In genomic region chr7:143974457-143974856, GRCh38 we compare ENCODE assay signal across 23 cellular contexts. TPM values are rescaled to one million over a fixed set of nuclear protein-coding genes. Genes with fewer than 3 reads are reported as not detected.
DNase-seq lines count a peak whose midpoint lies in the region; ATAC-seq, FAIRE-seq and TF ChIP-seq lines count a peak whose summit lies in the region.
"Had no signal": no experiment of that assay in that cellular context is flagged by ENCODE, and none has a peak within 500 bp of the region (broad histone marks: within the 10 kb centered on the region; RNA-seq: fewer than 3 reads in every experiment).

No MANE protein-coding gene starts in this region.

- no peak overlapping the region for H4K8ac ChIP-seq in H1 (ENCODE audit: extremely low read depth, insufficient read depth, low read length)

- DNase-seq in GM03348 (ENCODE audit: low spot score) (peak; percentile 59), LNCaP clone FGC (ENCODE audit: low read depth) (peak; percentile 84), H1 (ENCODE audit: low read depth in 1 of 2, low spot score in 2 of 2) (no peak), renal cortical epithelial cell (ENCODE audit: low read depth) (peak; percentile 34)
- no peak for DNase-seq in activated CD4-positive, alpha-beta T cell treated with anti-CD3 and anti-CD28 coated beads, Interleukin-2, amount 10 ng/mL, durations not matched to agents 7 days and 5 days
- DNase-seq: activated CD4-positive, alpha-beta T cell treated with anti-CD3 and anti-CD28 coated beads, Interleukin-2, amount 10 ng/mL, durations not matched to agents 24 days and 14 days; activated CD8-positive, alpha-beta memory T cell treated with anti-CD3 and anti-CD28 coated beads, Interleukin-2, amount 50 U/mL, for 48 hours; activated gamma-delta T cell; amygdala; H7; kidney; mesendoderm; NCI-H1417 treated with DMSO at 0.1 percent for 48 hours; NCI-H2171 treated with DMSO at 0.1 percent for 48 hours; NCI-H82; Peyer's patch; stimulated activated CD8-positive, alpha-beta memory T cell treated with anti-CD3 and anti-CD28 coated beads, Interleukin-4, amount 100 ng/mL, for 48 hours had no signal

- peaks cover 16% of the 10 kb centered on the region for H3K27me3 Mint-ChIP-seq in activated CD4-positive, alpha-beta T cell treated with anti-CD3 and anti-CD28 coated beads, Interleukin-2, amount 10 ng/mL, durations not matched to agents 7 days and 5 days

- H2BK5ac ChIP-seq in H1 (ENCODE audit: low read depth, low read length) = no peak overlapping the region

- H3K4me3 Mint-ChIP-seq in activated CD4-positive, alpha-beta T cell treated with anti-CD3 and anti-CD28 coated beads, Interleukin-2, amount 10 ng/mL, durations not matched to agents 7 days and 5 days = no peak overlapping the region
- H3K4me3 Mint-ChIP-seq: activated CD4-positive, alpha-beta T cell treated with anti-CD3 and anti-CD28 coated beads, Interleukin-2, amount 10 ng/mL, durations not matched to agents 24 days and 14 days; central memory CD8-positive, alpha-beta T cell; natural killer cell treated with Interleukin-12 subunit alpha and Interleukin-12 subunit beta and Interleukin-15 and Interleukin-18, amount 100 ng/mL, for 72 hours had no signal

- H3K36me3 Mint-ChIP-seq in activated CD4-positive, alpha-beta T cell treated with anti-CD3 and anti-CD28 coated beads, Interleukin-2, amount 10 ng/mL, durations not matched to agents 7 days and 5 days (ENCODE audit: low read depth) = no peaks in the 10 kb centered on the region
- H3K36me3 Mint-ChIP-seq: natural killer cell treated with Interleukin-12 subunit alpha and Interleukin-12 subunit beta and Interleukin-15 and Interleukin-18, amount 100 ng/mL, for 72 hours had no signal

- CTCF ChIA-PET in H1 (lab: Charles Lee; ENCODE audit: partially characterized antibody) = interaction anchor here (0.6 to 3.4 kb wide), 3 partner anchors 12 to 1092 kb away, joined by 3 to 20 read pairs (median 5); no protein-coding TSS in a partner anchor
- CTCF ChIA-PET in activated CD4-positive, alpha-beta T cell treated with anti-CD3 and anti-CD28 coated beads, Interleukin-2, amount 10 ng/mL, durations not matched to agents 7 days and 5 days (lab: Charles Lee) = no interaction called here

- no peak overlapping the region for H3K27ac ChIP-seq in H1 (ENCODE audit: low read depth, low read length)
- H3K27ac ChIP-seq: C4-2B, Peyer's patch had no signal

- H3K56ac ChIP-seq in H1 (replicated peaks; ENCODE audit: insufficient read length, low read depth, low read length) = no peak overlapping the region

- 86% methylated on average over 4 of the region's 4 CpGs; no CpG with 5 or more reads in 1 of the 2 experiments for WGBS in H1 (ENCODE audit: extremely low coverage in 1 of 2, insufficient coverage in 1 of 2, insufficient read length in 1 of 2, insufficient replicate concordance in 2 of 2, low coverage in 1 of 2, low lambda C conversion rate in 2 of 2, missing lambda C conversion rate in 1 of 2), 2 experiments

- H4K91ac ChIP-seq in H1 (replicated peaks; ENCODE audit: insufficient read length, low read length) = no peak overlapping the region

- ATAC-seq in GM18858 (IDR thresholded peaks at IDR 0.05; ENCODE audit: unreplicated experiment) = no peak
- ATAC-seq in GM18873 (IDR thresholded peaks at IDR 0.05; ENCODE audit: low FRiP score, unreplicated experiment) = no peak
- ATAC-seq: natural killer cell treated with Interleukin-12 subunit alpha and Interleukin-12 subunit beta and Interleukin-15 and Interleukin-18, amount 100 ng/mL, for 72 hours had no signal

- H3K27ac Mint-ChIP-seq in activated CD4-positive, alpha-beta T cell treated with anti-CD3 and anti-CD28 coated beads, Interleukin-2, amount 10 ng/mL, durations not matched to agents 7 days and 5 days = no peak overlapping the region
- H3K27ac Mint-ChIP-seq: activated CD4-positive, alpha-beta T cell treated with anti-CD3 and anti-CD28 coated beads, Interleukin-2, amount 10 ng/mL, durations not matched to agents 24 days and 14 days; natural killer cell treated with Interleukin-12 subunit alpha and Interleukin-12 subunit beta and Interleukin-15 and Interleukin-18, amount 100 ng/mL, for 72 hours had no signal

- TF ChIP-seq POLR2A in H1 (IDR thresholded peaks at IDR 0.05; ENCODE audit: control extremely low read depth in 1 of 2, low read depth in 2 of 2, low read length in 2 of 2) = no peak

- H2BK15ac ChIP-seq in H1 (ENCODE audit: low read length) = no peak overlapping the region

- no peak overlapping the region for H4K5ac ChIP-seq in H1 (ENCODE audit: insufficient read length, low read depth, low read length)

- TF ChIP-seq EP300 in H1 (IDR thresholded peaks at IDR 0.05; ENCODE audit: borderline replicate concordance in 1 of 2, low read depth in 2 of 2, low read length in 2 of 2) = no peak

- no peak overlapping the region for H3K14ac ChIP-seq in H1 (ENCODE audit: insufficient read length)

- H3K79me2 ChIP-seq in H1 (ENCODE audit: control insufficient read depth in 1 of 2, insufficient read depth in 2 of 2, low read length in 2 of 2) = no peaks in the 10 kb centered on the region

- H3K79me1 ChIP-seq in H1 (ENCODE audit: low read depth, low read length) = no peaks in the 10 kb centered on the region

- POLR2A ChIA-PET in H1 (lab: Charles Lee; ENCODE audit: partially characterized antibody) = no interaction called here
- POLR2A ChIA-PET in activated CD4-positive, alpha-beta T cell treated with anti-CD3 and anti-CD28 coated beads, Interleukin-2, amount 10 ng/mL, durations not matched to agents 7 days and 5 days (lab: Charles Lee) = no interaction called here

- H3K27me3 ChIP-seq in H1 (replicated peaks in 1 of 4; ENCODE audit: control insufficient read depth in 3 of 4, extremely low read depth in 1 of 4, insufficient read depth in 3 of 4, low read length in 3 of 4) = no peaks in the 10 kb centered on the region
- H3K27me3 ChIP-seq: Peyer's patch had no signal

- H3K4me2 ChIP-seq in H1 (ENCODE audit: insufficient read depth in 1 of 2, low read depth in 2 of 2, low read length in 2 of 2) = no peak overlapping the region

- H3K36me3 ChIP-seq in H1 (ENCODE audit: control insufficient read depth in 2 of 4, insufficient read depth in 4 of 4, low read length in 3 of 4) = no peaks in the 10 kb centered on the region
- H3K36me3 ChIP-seq: Peyer's patch had no signal

- 0 out of 2 replicates have a peak overlapping the region, but pooled peaks have one; percentile 40 for H2AFZ ChIP-seq in H1 (ENCODE audit: low read length)

- no peak for TF ChIP-seq RAD21 in H1 (IDR thresholded peaks at IDR 0.05 in 1 of 2, conservative IDR thresholded peaks at IDR 0.05 in 1 of 2; ENCODE audit: low read depth in 2 of 2, low read length in 2 of 2)

- H2AK5ac ChIP-seq in H1 (ENCODE audit: low read depth, low read length) = no peak overlapping the region

- no peaks in the 10 kb centered on the region for H3K9me3 Mint-ChIP-seq in activated CD4-positive, alpha-beta T cell treated with anti-CD3 and anti-CD28 coated beads, Interleukin-2, amount 10 ng/mL, durations not matched to agents 7 days and 5 days
- H3K9me3 Mint-ChIP-seq: activated CD4-positive, alpha-beta T cell treated with anti-CD3 and anti-CD28 coated beads, Interleukin-2, amount 10 ng/mL, durations not matched to agents 24 days and 14 days; central memory CD8-positive, alpha-beta T cell; natural killer cell treated with Interleukin-12 subunit alpha and Interleukin-12 subunit beta and Interleukin-15 and Interleukin-18, amount 100 ng/mL, for 72 hours had no signal

- no peak overlapping the region for H3K23ac ChIP-seq in H1 (ENCODE audit: insufficient read length)

- TF ChIP-seq CTCF in LNCaP clone FGC (IDR thresholded peaks at IDR 0.05; ENCODE audit: control insufficient read depth, extremely low read depth, insufficient read depth) (no peak), H1 (IDR thresholded peaks at IDR 0.05; ENCODE audit: control extremely low read depth in 1 of 3, insufficient read depth in 1 of 3, low read depth in 1 of 3, low read length in 3 of 3) (no peak)

- H3K18ac ChIP-seq in H1 (ENCODE audit: extremely low read depth, low read length) = no peak overlapping the region

- peak overlapping the region; percentile 7; the same call in 1 of the 2 replicates for H3K4me3 ChIP-seq in LNCaP clone FGC (ENCODE audit: low read depth, low read length)
- H3K4me3 ChIP-seq in H1 (ENCODE audit: extremely low read depth in 1 of 4, insufficient read depth in 2 of 4, low read depth in 3 of 4, low read length in 4 of 4) = no peak overlapping the region
- H3K4me3 ChIP-seq: Peyer's patch had no signal

- H3K4me1 Mint-ChIP-seq in activated CD4-positive, alpha-beta T cell treated with anti-CD3 and anti-CD28 coated beads, Interleukin-2, amount 10 ng/mL, durations not matched to agents 7 days and 5 days = no peaks in the 10 kb centered on the region
- H3K4me1 Mint-ChIP-seq: activated CD4-positive, alpha-beta T cell treated with anti-CD3 and anti-CD28 coated beads, Interleukin-2, amount 10 ng/mL, durations not matched to agents 24 days and 14 days; central memory CD8-positive, alpha-beta T cell had no signal

- H2BK12ac ChIP-seq in H1 (ENCODE audit: low read depth, low read length) = no peak overlapping the region

- H2BK120ac ChIP-seq in H1 (replicated peaks; ENCODE audit: low read depth, low read length) = no peak overlapping the region

- H3K23me2 ChIP-seq in H1 (ENCODE audit: low read depth, low read length) = no peaks in the 10 kb centered on the region

- no peak overlapping the region for H3K9ac ChIP-seq in H1 (replicated peaks in 1 of 4; ENCODE audit: extremely low read depth in 1 of 4, low read depth in 3 of 4, low read length in 3 of 4)

- FAIRE-seq in H1 (lab: Jason Lieb, UNC) = no peak
- FAIRE-seq: kidney had no signal

- H3K9me3 ChIP-seq in H1 (ENCODE audit: insufficient read depth in 2 of 2, low read depth in 1 of 2, low read length in 1 of 2) = no peaks in the 10 kb centered on the region
- H3K9me3 ChIP-seq: Peyer's patch had no signal

- H2BK20ac ChIP-seq in H1 (ENCODE audit: low read length) = no peak overlapping the region

- H3K4ac ChIP-seq in H1 (replicated peaks; ENCODE audit: insufficient read length, low read depth, low read length) = no peak overlapping the region

- H4K20me1 ChIP-seq in H1 (replicated peaks in 1 of 2; ENCODE audit: control insufficient read depth in 1 of 2, insufficient read depth in 2 of 2, low read length in 2 of 2) = no peaks in the 10 kb centered on the region

- H3K4me1 ChIP-seq in H1 (replicated peaks in 1 of 4; ENCODE audit: control insufficient read depth in 3 of 4, insufficient read depth in 4 of 4, low read length in 3 of 4) = no peaks in the 10 kb centered on the region

RNA-seq across cellular contexts. Expression of gene OR2F1, which starts 19.8 kb away (rescaled TPM):
- total RNA-seq in H1 (2021; fragmentation: NEBNext Ultra II Directional; extraction: Animal tissue kit (Norgen Biotek cat#: 25700)) = 0.19 TPM in 1 of 2 replicates, not detected in the other
- 0.08 TPM in 1 of 2 replicates, not detected in the other for polyA plus RNA-seq in H1 (2011; rRNA removed)
- polyA plus RNA-seq in H1 (2011; cell fraction: cytosol; rRNA removed) = not detected
- not detected for polyA plus RNA-seq in H1 (2011; cell fraction: nucleus; rRNA removed)
- polyA plus RNA-seq in H1 (2012, experiment 1 of 2) = not detected in 4 replicates
- not detected for polyA plus RNA-seq in H1 (2012, experiment 2 of 2)
- polyA plus RNA-seq in H1 (2013, experiment 1 of 2) = 0.20 TPM
- polyA plus RNA-seq in H1 (2013, experiment 2 of 2) = 0.31 TPM
- 0.41 TPM in 1 of 2 replicates, not detected in the other for polyA minus RNA-seq in H1 (2011; rRNA and poly(A)+ RNA removed)
- not detected for polyA minus RNA-seq in H1 (2011; cell fraction: cytosol; rRNA and poly(A)+ RNA removed)
- polyA minus RNA-seq in H1 (2011; cell fraction: nucleus; rRNA and poly(A)+ RNA removed) = not detected
- not detected in 2 replicates for total RNA-seq in renal cortical epithelial cell
- total RNA-seq in activated CD4-positive, alpha-beta T cell treated with anti-CD3 and anti-CD28 coated beads, Interleukin-2, amount 10 ng/mL, durations not matched to agents 7 days and 5 days = not detected
- total RNA-seq: activated CD4-positive, alpha-beta T cell treated with anti-CD3 and anti-CD28 coated beads, Interleukin-2, amount 10 ng/mL, durations not matched to agents 24 days and 14 days; H7; kidney; natural killer cell treated with Interleukin-12 subunit alpha and Interleukin-12 subunit beta and Interleukin-15 and Interleukin-18, amount 100 ng/mL, for 72 hours; Peyer's patch had no signal

RNA-seq across cellular contexts. Expression of gene OR6B1, which starts 25.7 kb away (rescaled TPM):
- total RNA-seq in H1 (2021; fragmentation: NEBNext Ultra II Directional; extraction: Animal tissue kit (Norgen Biotek cat#: 25700)) = not detected in 2 replicates
- not detected in 2 replicates for polyA plus RNA-seq in H1 (2011; rRNA removed)
- polyA plus RNA-seq in H1 (2011; cell fraction: cytosol; rRNA removed) = not detected
- not detected for polyA plus RNA-seq in H1 (2011; cell fraction: nucleus; rRNA removed)
- polyA plus RNA-seq in H1 (2012, experiment 1 of 2) = not detected in 4 replicates
- polyA plus RNA-seq in H1 (2012, experiment 2 of 2) = not detected
- not detected for polyA plus RNA-seq in H1 (2013, experiment 1 of 2)
- polyA plus RNA-seq in H1 (2013, experiment 2 of 2) = not detected
- not detected in 2 replicates for polyA minus RNA-seq in H1 (2011; rRNA and poly(A)+ RNA removed)
- not detected for polyA minus RNA-seq in H1 (2011; cell fraction: cytosol; rRNA and poly(A)+ RNA removed)
- polyA minus RNA-seq in H1 (2011; cell fraction: nucleus; rRNA and poly(A)+ RNA removed) = not detected
- total RNA-seq in renal cortical epithelial cell = not detected in 2 replicates
- total RNA-seq in activated CD4-positive, alpha-beta T cell treated with anti-CD3 and anti-CD28 coated beads, Interleukin-2, amount 10 ng/mL, durations not matched to agents 7 days and 5 days = not detected
- total RNA-seq: activated CD4-positive, alpha-beta T cell treated with anti-CD3 and anti-CD28 coated beads, Interleukin-2, amount 10 ng/mL, durations not matched to agents 24 days and 14 days; H7; kidney; natural killer cell treated with Interleukin-12 subunit alpha and Interleukin-12 subunit beta and Interleukin-15 and Interleukin-18, amount 100 ng/mL, for 72 hours; Peyer's patch; temporal lobe had no signal

RNA-seq across cellular contexts. Expression of gene OR2F2, which starts 39.4 kb away (rescaled TPM):
- not detected in 2 replicates for total RNA-seq in H1 (2021; fragmentation: NEBNext Ultra II Directional; extraction: Animal tissue kit (Norgen Biotek cat#: 25700))
- not detected in 2 replicates for polyA plus RNA-seq in H1 (2011; rRNA removed)
- not detected for polyA plus RNA-seq in H1 (2011; cell fraction: cytosol; rRNA removed)
- polyA plus RNA-seq in H1 (2011; cell fraction: nucleus; rRNA removed) = not detected
- polyA plus RNA-seq in H1 (2012, experiment 1 of 2) = not detected in 4 replicates
- not detected for polyA plus RNA-seq in H1 (2012, experiment 2 of 2)
- not detected for polyA plus RNA-seq in H1 (2013, experiment 1 of 2)
- not detected for polyA plus RNA-seq in H1 (2013, experiment 2 of 2)
- polyA minus RNA-seq in H1 (2011; rRNA and poly(A)+ RNA removed) = not detected in 2 replicates
- not detected for polyA minus RNA-seq in H1 (2011; cell fraction: cytosol; rRNA and poly(A)+ RNA removed)
- 0.60 TPM for polyA minus RNA-seq in H1 (2011; cell fraction: nucleus; rRNA and poly(A)+ RNA removed)
- total RNA-seq in renal cortical epithelial cell = not detected in 2 replicates
- total RNA-seq in activated CD4-positive, alpha-beta T cell treated with anti-CD3 and anti-CD28 coated beads, Interleukin-2, amount 10 ng/mL, durations not matched to agents 7 days and 5 days = not detected
- total RNA-seq: activated CD4-positive, alpha-beta T cell treated with anti-CD3 and anti-CD28 coated beads, Interleukin-2, amount 10 ng/mL, durations not matched to agents 24 days and 14 days; H7; kidney; natural killer cell treated with Interleukin-12 subunit alpha and Interleukin-12 subunit beta and Interleukin-15 and Interleukin-18, amount 100 ng/mL, for 72 hours; Peyer's patch; temporal lobe had no signal

Comparison
In these comparisons a context has a peak if more than half of its experiments do, and no peak if none do; other contexts are left out.
1. DNase-seq: peak in GM03348 (single experiment), LNCaP clone FGC (single experiment) and renal cortical epithelial cell (single experiment); none in H1 (0 of 2) and activated CD4-positive, alpha-beta T cell treated with anti-CD3 and anti-CD28 coated beads, Interleukin-2, amount 10 ng/mL, durations not matched to agents 7 days and 5 days (single experiment).